ENCODE assay signal across 1 cellular context in the genomic region with DNA sequence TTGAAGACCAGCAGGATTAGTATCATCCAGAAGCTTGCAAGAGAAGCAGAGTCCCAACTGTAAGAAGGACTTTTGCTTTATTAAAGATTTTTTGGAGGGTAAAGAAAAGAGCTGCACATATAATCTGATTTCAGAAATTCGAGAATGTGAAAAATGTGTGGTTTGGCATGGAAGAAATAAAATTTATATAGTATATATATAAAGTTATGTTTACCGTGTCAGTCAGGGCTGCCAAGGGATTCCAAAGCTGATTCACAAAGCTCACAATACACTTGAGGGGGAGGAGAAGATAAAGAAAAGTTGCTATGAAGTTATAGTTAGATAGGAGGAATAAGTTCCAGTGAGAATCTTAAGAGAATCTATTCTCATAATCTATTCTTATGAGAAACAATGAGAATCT.
TF ChIP-seq lines count a peak whose summit lies in the region.

No MANE protein-coding gene starts in this region.

TF ChIP-seq in IMR-90, 13 proteins besides CTCF, POLR2A, EP300 and RAD21:
- no peak for TF ChIP-seq RCOR1 (IDR thresholded peaks at IDR 0.05; ENCODE audit: insufficient replicate concordance, low read length)
- TF ChIP-seq, protein P1, sequence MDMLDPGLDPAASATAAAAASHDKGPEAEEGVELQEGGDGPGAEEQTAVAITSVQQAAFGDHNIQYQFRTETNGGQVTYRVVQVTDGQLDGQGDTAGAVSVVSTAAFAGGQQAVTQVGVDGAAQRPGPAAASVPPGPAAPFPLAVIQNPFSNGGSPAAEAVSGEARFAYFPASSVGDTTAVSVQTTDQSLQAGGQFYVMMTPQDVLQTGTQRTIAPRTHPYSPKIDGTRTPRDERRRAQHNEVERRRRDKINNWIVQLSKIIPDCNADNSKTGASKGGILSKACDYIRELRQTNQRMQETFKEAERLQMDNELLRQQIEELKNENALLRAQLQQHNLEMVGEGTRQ (IDR thresholded peaks at IDR 0.05; ENCODE audit: low read depth, low read length) = no peak
- TF ChIP-seq NFE2L2 (IDR thresholded peaks at IDR 0.05; ENCODE audit: low read depth, low read length) = no peak
- TF ChIP-seq BHLHE40 (IDR thresholded peaks at IDR 0.05; ENCODE audit: low read depth, low read length) = no peak
- TF ChIP-seq CEBPB (IDR thresholded peaks at IDR 0.05; ENCODE audit: low read depth, low read length) = no peak
- TF ChIP-seq MAZ (IDR thresholded peaks at IDR 0.05; ENCODE audit: borderline replicate concordance, low read depth, low read length) = no peak
- no peak for TF ChIP-seq FOS (IDR thresholded peaks at IDR 0.05; ENCODE audit: low read depth, low read length)
- no peak for TF ChIP-seq MAFK (IDR thresholded peaks at IDR 0.05; ENCODE audit: low read depth, low read length)
- TF ChIP-seq SMC3 (IDR thresholded peaks at IDR 0.05; ENCODE audit: low read depth, low read length) = no peak
- TF ChIP-seq CHD1 (IDR thresholded peaks at IDR 0.05; ENCODE audit: low read depth, low read length) = no peak
- TF ChIP-seq, protein P2, sequence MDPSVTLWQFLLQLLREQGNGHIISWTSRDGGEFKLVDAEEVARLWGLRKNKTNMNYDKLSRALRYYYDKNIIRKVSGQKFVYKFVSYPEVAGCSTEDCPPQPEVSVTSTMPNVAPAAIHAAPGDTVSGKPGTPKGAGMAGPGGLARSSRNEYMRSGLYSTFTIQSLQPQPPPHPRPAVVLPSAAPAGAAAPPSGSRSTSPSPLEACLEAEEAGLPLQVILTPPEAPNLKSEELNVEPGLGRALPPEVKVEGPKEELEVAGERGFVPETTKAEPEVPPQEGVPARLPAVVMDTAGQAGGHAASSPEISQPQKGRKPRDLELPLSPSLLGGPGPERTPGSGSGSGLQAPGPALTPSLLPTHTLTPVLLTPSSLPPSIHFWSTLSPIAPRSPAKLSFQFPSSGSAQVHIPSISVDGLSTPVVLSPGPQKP (IDR thresholded peaks at IDR 0.05; ENCODE audit: borderline replicate concordance, low read depth, low read length) = no peak
- TF ChIP-seq RFX5 (IDR thresholded peaks at IDR 0.05; ENCODE audit: low read depth, low read length) = no peak
- TF ChIP-seq MXI1 (IDR thresholded peaks at IDR 0.05; ENCODE audit: borderline replicate concordance, low read depth, low read length) = no peak
